ENCODE assay signal across 9 cellular contexts in genomic region chr2:9638532-9638931, GRCh38. TPM values are rescaled to one million over a fixed set of nuclear protein-coding genes. Genes with fewer than 3 reads are reported as not detected.
DNase-seq lines count a peak whose midpoint lies in the region; ATAC-seq and TF ChIP-seq lines count a peak whose summit lies in the region.
"Had no signal": no experiment of that assay in that cellular context is flagged by ENCODE, and none has a peak within 500 bp of the region (broad histone marks: within the 10 kb centered on the region; RNA-seq: fewer than 3 reads in every experiment).

No MANE protein-coding gene starts in this region.

- DNase-seq in BJ (ENCODE audit: low read depth) (peak; percentile 78), RPMI7951 (ENCODE audit: low read depth) (peak; percentile 99), fibroblast of pulmonary artery (ENCODE audit: low read depth) (peak; percentile 93), omental fat pad (ENCODE audit: low spot score) (no peak), NCI-H1436 (lab: John Stamatoyannopoulos, UW) (no peak), NCI-H1105 (lab: John Stamatoyannopoulos, UW) (no peak), GDM1 (lab: John Stamatoyannopoulos, UW) (no peak)
- no peak for DNase-seq in activated T-cell treated with anti-CD3 and anti-CD28 coated beads, Interleukin-2, amount 50 U/mL, for 48 hours
- DNase-seq: Karpas-422 had no signal

- peak; percentile 73 for ATAC-seq in omental fat pad (ENCODE audit: low FRiP score)

- POLR2A ChIA-PET in BJ (lab: Charles Lee), result interaction anchor here (1.0 kb wide), 1 partner anchor 8 kb away, joined by 3 read pairs; the partner anchor contains the start of gene YWHAQ

- TF ChIP-seq CTCF in BJ (IDR thresholded peaks at IDR 0.05; ENCODE audit: insufficient read depth, low read depth, low read length) (no peak), fibroblast of pulmonary artery (IDR thresholded peaks at IDR 0.05; ENCODE audit: low read length, missing control alignments) (no peak), omental fat pad (IDR thresholded peaks at IDR 0.05) (no peak)

- H3K4me3 ChIP-seq in BJ (ENCODE audit: low read depth, low read length) (no peak overlapping the region), fibroblast of pulmonary artery (replicated peaks; ENCODE audit: low read depth, low read length) (no peak overlapping the region)

- CTCF ChIA-PET in BJ (lab: Yijun Ruan, JAX), result interaction anchor here (0.8 to 3.3 kb wide), 4 partner anchors 9 to 132 kb away, joined by 3 to 10 read pairs (median 4); no protein-coding TSS in a partner anchor

- H3K27me3 ChIP-seq in BJ (ENCODE audit: control insufficient read depth, insufficient read depth, low read length), result no peaks in the 10 kb centered on the region

- H3K36me3 ChIP-seq in BJ (ENCODE audit: control insufficient read depth, insufficient read depth, low read length), result no peaks in the 10 kb centered on the region

RNA-seq across cellular contexts. Expression of gene YWHAQ, which starts 7.7 kb away (rescaled TPM):
- polyA plus RNA-seq in BJ (2011; rRNA removed), result 235 and 305 TPM in 2 replicates
- polyA minus RNA-seq in BJ (2011; rRNA and poly(A)+ RNA removed), result 89.1 and 126 TPM in 2 replicates
- 1,114 and 1,267 TPM in 2 replicates for total RNA-seq in RPMI7951 (2014; rRNA removed; shearing (Covaris generic))
- 100 to 1,000 TPM; 160 to 222 (median 168) TPM for total RNA-seq in omental fat pad

Comparison
In these comparisons a context has a peak if more than half of its experiments do, and no peak if none do; other contexts are left out.
1. DNase-seq: peak in BJ (single experiment), RPMI7951 (single experiment) and fibroblast of pulmonary artery (single experiment); none in omental fat pad (single experiment), NCI-H1436 (single experiment), NCI-H1105 (single experiment), GDM1 (single experiment) and activated T-cell treated with anti-CD3 and anti-CD28 coated beads, Interleukin-2, amount 50 U/mL, for 48 hours (0 of 2).